ENCODE assay signal across 8 cellular contexts in the genomic region with DNA sequence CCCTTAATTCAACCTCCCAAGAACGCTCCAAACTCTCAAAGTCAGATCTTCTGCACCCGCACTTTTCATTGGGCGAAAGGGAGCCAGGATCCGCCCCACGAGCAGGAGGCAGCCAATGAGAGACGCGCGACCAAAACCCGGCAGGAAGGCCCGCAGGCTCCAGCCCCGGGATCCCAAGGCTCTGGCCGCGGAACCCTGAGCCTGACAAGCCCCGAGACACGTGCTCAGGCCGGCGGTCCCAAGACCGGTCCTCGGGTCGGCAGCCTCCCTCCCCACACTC. TPM values are rescaled to one million over a fixed set of nuclear protein-coding genes. Genes with fewer than 3 reads are reported as not detected.
DNase-seq lines count a peak whose midpoint lies in the region; ATAC-seq, FAIRE-seq and TF ChIP-seq lines count a peak whose summit lies in the region.

No MANE protein-coding gene starts in this region.

- H3K4me3 Mint-ChIP-seq in activated T-helper 1 cell treated with anti-CD3 and anti-CD28 coated beads, Interleukin-12 subunit alpha, Interleukin-12 subunit beta, Interleukin-2, Interleukin-4 antibody, amounts not matched to agents 30 ng/mL and 10 ng/mL and 1 ng/mL, durations not matched to agents 14 hours and 24 hours and 36 hours: peak overlapping the region; percentile 92
- peak overlapping the region; percentile 90 to 99 (median 95) for H3K4me3 Mint-ChIP-seq in naive thymus-derived CD8-positive, alpha-beta T cell
- peak overlapping the region; percentile 92 to 97 for H3K4me3 Mint-ChIP-seq in stimulated activated naive B cell treated with anti-CD40 and anti-IgM and Interleukin-4, amounts not matched to agents 10 μg/mL and 1 μg/mL and 100 μg/mL, for 72 hours

- no peaks in the 10 kb centered on the region for H3K9me3 Mint-ChIP-seq in activated T-helper 1 cell treated with anti-CD3 and anti-CD28 coated beads, Interleukin-12 subunit alpha, Interleukin-12 subunit beta, Interleukin-2, Interleukin-4 antibody, amounts not matched to agents 30 ng/mL and 10 ng/mL and 1 ng/mL, durations not matched to agents 14 hours and 24 hours and 36 hours
- no peaks in the 10 kb centered on the region for H3K9me3 Mint-ChIP-seq in naive thymus-derived CD8-positive, alpha-beta T cell
- H3K9me3 Mint-ChIP-seq in stimulated activated naive B cell treated with anti-CD40 and anti-IgM and Interleukin-4, amounts not matched to agents 10 μg/mL and 1 μg/mL and 100 μg/mL, for 72 hours: no peaks in the 10 kb centered on the region

- no peaks in the 10 kb centered on the region for H3K9me3 ChIP-seq in fibroblast of lung (ENCODE audit: control insufficient read depth, insufficient read depth, low read depth, low read length)

- no peaks in the 10 kb centered on the region for H4K20me1 ChIP-seq in fibroblast of lung (ENCODE audit: control insufficient read depth, extremely low read depth, insufficient read depth, low read length)

- H3K27me3 Mint-ChIP-seq in activated T-helper 1 cell treated with anti-CD3 and anti-CD28 coated beads, Interleukin-12 subunit alpha, Interleukin-12 subunit beta, Interleukin-2, Interleukin-4 antibody, amounts not matched to agents 30 ng/mL and 10 ng/mL and 1 ng/mL, durations not matched to agents 14 hours and 24 hours and 36 hours (ENCODE audit: insufficient read depth): no peaks in the 10 kb centered on the region
- H3K27me3 Mint-ChIP-seq in naive thymus-derived CD8-positive, alpha-beta T cell: no peaks in the 10 kb centered on the region
- H3K27me3 Mint-ChIP-seq in stimulated activated naive B cell treated with anti-CD40 and anti-IgM and Interleukin-4, amounts not matched to agents 10 μg/mL and 1 μg/mL and 100 μg/mL, for 72 hours: no peaks in the 10 kb centered on the region

- intact Hi-C loops in activated T-helper 1 cell treated with anti-CD3 and anti-CD28 coated beads, Interleukin-12 subunit alpha, Interleukin-12 subunit beta, Interleukin-2, Interleukin-4 antibody, amounts not matched to agents 30 ng/mL and 10 ng/mL and 1 ng/mL, durations not matched to agents 14 hours and 24 hours and 36 hours (cut with micrococcal nuclease): loop anchor here (1.0 to 10.0 kb wide), 8 partner anchors 11 to 780 kb away; partner anchors contain the start of genes OAS2, PLBD2, RBM19 and SLC8B1

- H3K27ac ChIP-seq in fibroblast of lung (ENCODE audit: insufficient read depth, low read length): peak overlapping the region; percentile 98

- no peaks in the 10 kb centered on the region for H3K27me3 ChIP-seq in fibroblast of lung (ENCODE audit: control insufficient read depth, insufficient read depth, low read length)

- peak overlapping the region; percentile 87 for H2AFZ ChIP-seq in fibroblast of lung (ENCODE audit: low read length)

- peaks cover 28% of the 10 kb centered on the region for H3K36me3 Mint-ChIP-seq in activated T-helper 1 cell treated with anti-CD3 and anti-CD28 coated beads, Interleukin-12 subunit alpha, Interleukin-12 subunit beta, Interleukin-2, Interleukin-4 antibody, amounts not matched to agents 30 ng/mL and 10 ng/mL and 1 ng/mL, durations not matched to agents 14 hours and 24 hours and 36 hours (ENCODE audit: low read depth)
- H3K36me3 Mint-ChIP-seq in naive thymus-derived CD8-positive, alpha-beta T cell: peaks cover 0 to 35% (median 5%) of the 10 kb centered on the region in 3 donors
- peaks cover 28 to 38% of the 10 kb centered on the region in 2 donors for H3K36me3 Mint-ChIP-seq in stimulated activated naive B cell treated with anti-CD40 and anti-IgM and Interleukin-4, amounts not matched to agents 10 μg/mL and 1 μg/mL and 100 μg/mL, for 72 hours

- TF ChIP-seq CTCF in fibroblast of lung (conservative IDR thresholded peaks at IDR 0.05 in 1 of 2, IDR thresholded peaks at IDR 0.05 in 1 of 2; ENCODE audit: low read depth in 1 of 2, low read length in 2 of 2): no peak

- POLR2A ChIA-PET in naive thymus-derived CD8-positive, alpha-beta T cell (lab: Charles Lee): interaction anchor here (0.6 to 3.0 kb wide), 10 partner anchors 18 to 773 kb away, joined by 3 to 19 read pairs (median 4); partner anchors contain the start of genes OAS2 and TPCN1

- peak; percentile 80 for DNase-seq in DMS153 treated with DMSO at 0.1 percent for 48 hours (lab: John Stamatoyannopoulos, UW; ENCODE audit: unreplicated experiment)
- DNase-seq in Jurkat, Clone E6-1 (ENCODE audit: low read depth, low spot score): peak; percentile 83
- DNase-seq in RCC 7860 (ENCODE audit: low spot score): peak; percentile 76
- DNase-seq in activated T-helper 1 cell treated with anti-CD3 and anti-CD28 coated beads, Interleukin-12 subunit alpha, Interleukin-12 subunit beta, Interleukin-2, Interleukin-4 antibody, amounts not matched to agents 30 ng/mL and 10 ng/mL and 1 ng/mL, durations not matched to agents 14 hours and 24 hours and 36 hours (ENCODE audit: low spot score): peak; percentile 85
- peak; percentile 88 to 89 for DNase-seq in fibroblast of lung (ENCODE audit: low read depth in 2 of 2)
- peak; percentile 76 to 97 (median 87) for DNase-seq in naive thymus-derived CD8-positive, alpha-beta T cell
- DNase-seq in stimulated activated naive B cell treated with anti-CD40 and anti-IgM and Interleukin-4, amounts not matched to agents 10 μg/mL and 1 μg/mL and 100 μg/mL, for 72 hours: peak; percentile 86

- H3K4me3 ChIP-seq in Jurkat, Clone E6-1 (ENCODE audit: low read length): peak overlapping the region; percentile 88
- H3K4me3 ChIP-seq in fibroblast of lung (replicated peaks in 1 of 4; ENCODE audit: control extremely low read depth in 1 of 4, insufficient read depth in 1 of 4, low read depth in 3 of 4, low read length in 4 of 4): peak overlapping the region; percentile 90 to 100 (median 94)

- H3K27ac Mint-ChIP-seq in activated T-helper 1 cell treated with anti-CD3 and anti-CD28 coated beads, Interleukin-12 subunit alpha, Interleukin-12 subunit beta, Interleukin-2, Interleukin-4 antibody, amounts not matched to agents 30 ng/mL and 10 ng/mL and 1 ng/mL, durations not matched to agents 14 hours and 24 hours and 36 hours: peak overlapping the region; percentile 92
- peak overlapping the region; percentile 84 to 98 (median 96) for H3K27ac Mint-ChIP-seq in naive thymus-derived CD8-positive, alpha-beta T cell
- peak overlapping the region; percentile 99 for H3K27ac Mint-ChIP-seq in stimulated activated naive B cell treated with anti-CD40 and anti-IgM and Interleukin-4, amounts not matched to agents 10 μg/mL and 1 μg/mL and 100 μg/mL, for 72 hours

- peak overlapping the region; percentile 90 for H3K4me2 ChIP-seq in fibroblast of lung (ENCODE audit: extremely low read depth, insufficient read depth, low read length)

- FAIRE-seq in RCC 7860 (lab: Jason Lieb, UNC): no peak

- H3K4me1 Mint-ChIP-seq in activated T-helper 1 cell treated with anti-CD3 and anti-CD28 coated beads, Interleukin-12 subunit alpha, Interleukin-12 subunit beta, Interleukin-2, Interleukin-4 antibody, amounts not matched to agents 30 ng/mL and 10 ng/mL and 1 ng/mL, durations not matched to agents 14 hours and 24 hours and 36 hours (ENCODE audit: low read depth): peaks cover 31% of the 10 kb centered on the region
- peaks cover 19 to 52% (median 39%) of the 10 kb centered on the region in 4 donors for H3K4me1 Mint-ChIP-seq in naive thymus-derived CD8-positive, alpha-beta T cell
- peaks cover 25 to 30% of the 10 kb centered on the region in 2 donors for H3K4me1 Mint-ChIP-seq in stimulated activated naive B cell treated with anti-CD40 and anti-IgM and Interleukin-4, amounts not matched to agents 10 μg/mL and 1 μg/mL and 100 μg/mL, for 72 hours

- peak overlapping the region; percentile 100 for H3K9ac ChIP-seq in fibroblast of lung (ENCODE audit: insufficient read depth, low read length)

- peaks cover 8% of the 10 kb centered on the region for H3K4me1 ChIP-seq in fibroblast of lung (ENCODE audit: control insufficient read depth, extremely low read depth, insufficient read depth, low read length)

- peaks cover 2% of the 10 kb centered on the region for H3K36me3 ChIP-seq in fibroblast of lung (ENCODE audit: control insufficient read depth, insufficient read depth, low read length)

- ATAC-seq in GM21576 (IDR thresholded peaks at IDR 0.05; ENCODE audit: unreplicated experiment): peak; percentile 74
- ATAC-seq in naive thymus-derived CD8-positive, alpha-beta T cell: peak; percentile 85 to 87
- peak; percentile 86 to 88 for ATAC-seq in stimulated activated naive B cell treated with anti-CD40 and anti-IgM and Interleukin-4, amounts not matched to agents 10 μg/mL and 1 μg/mL and 100 μg/mL, for 72 hours (replicated peaks)

- H3K79me2 ChIP-seq in fibroblast of lung (ENCODE audit: control insufficient read depth, insufficient read depth, low read length): peaks cover 34% of the 10 kb centered on the region

RNA-seq across cellular contexts. Expression of gene DDX54, which starts 0.4 kb away (rescaled TPM):
- 149 TPM for polyA plus RNA-seq in Jurkat, Clone E6-1 (2012; ENCODE audit: insufficient read depth, insufficient read length)
- 121 and 133 TPM in 2 replicates for total RNA-seq in activated T-helper 1 cell treated with anti-CD3 and anti-CD28 coated beads, Interleukin-12 subunit alpha, Interleukin-12 subunit beta, Interleukin-2, Interleukin-4 antibody, amounts not matched to agents 30 ng/mL and 10 ng/mL and 1 ng/mL, durations not matched to agents 14 hours and 24 hours and 36 hours
- 23.6 and 25.9 TPM in 2 replicates for total RNA-seq in fibroblast of lung
- 20.5 and 33.7 TPM in 2 replicates for polyA plus RNA-seq in fibroblast of lung
- polyA plus RNA-seq in fibroblast of lung (2012): 23.1 and 39.7 TPM in 2 replicates
- polyA minus RNA-seq in fibroblast of lung (ENCODE audit: low replicate concordance): 31.5 and 48.5 TPM in 2 replicates
- 10 to 100 TPM; 76.1 to 81.8 TPM for total RNA-seq in naive thymus-derived CD8-positive, alpha-beta T cell
- polyA plus RNA-seq in naive thymus-derived CD8-positive, alpha-beta T cell: 10 to 100 TPM; 17.9 to 38.2 (median 24.3) TPM

RNA-seq across cellular contexts. Expression of gene RITA1, which starts 0.7 kb away (rescaled TPM):
- polyA plus RNA-seq in Jurkat, Clone E6-1 (2012; ENCODE audit: insufficient read depth, insufficient read length): 28.2 TPM
- total RNA-seq in activated T-helper 1 cell treated with anti-CD3 and anti-CD28 coated beads, Interleukin-12 subunit alpha, Interleukin-12 subunit beta, Interleukin-2, Interleukin-4 antibody, amounts not matched to agents 30 ng/mL and 10 ng/mL and 1 ng/mL, durations not matched to agents 14 hours and 24 hours and 36 hours: 27.1 and 31.4 TPM in 2 replicates
- 11.6 and 11.8 TPM in 2 replicates for total RNA-seq in fibroblast of lung
- polyA plus RNA-seq in fibroblast of lung: 7.4 and 8.7 TPM in 2 replicates
- 11.8 and 13.6 TPM in 2 replicates for polyA plus RNA-seq in fibroblast of lung (2012)
- 4.9 and 6.9 TPM in 2 replicates for polyA minus RNA-seq in fibroblast of lung (ENCODE audit: low replicate concordance)
- total RNA-seq in naive thymus-derived CD8-positive, alpha-beta T cell: 10 to 100 TPM; 12.8 to 17.1 TPM
- polyA plus RNA-seq in naive thymus-derived CD8-positive, alpha-beta T cell: 10 to 100 TPM; 22.9 to 26.2 (median 24.6) TPM

RNA-seq across cellular contexts. Expression of gene CFAP73, which starts 35.3 kb away (rescaled TPM):
- 2.5 TPM for polyA plus RNA-seq in Jurkat, Clone E6-1 (2012; ENCODE audit: insufficient read depth, insufficient read length)
- total RNA-seq in activated T-helper 1 cell treated with anti-CD3 and anti-CD28 coated beads, Interleukin-12 subunit alpha, Interleukin-12 subunit beta, Interleukin-2, Interleukin-4 antibody, amounts not matched to agents 30 ng/mL and 10 ng/mL and 1 ng/mL, durations not matched to agents 14 hours and 24 hours and 36 hours: 0.16 and 0.17 TPM in 2 replicates
- total RNA-seq in fibroblast of lung: not detected in 2 replicates
- not detected in 2 replicates for polyA plus RNA-seq in fibroblast of lung
- polyA plus RNA-seq in fibroblast of lung (2012): not detected in 2 replicates
- polyA minus RNA-seq in fibroblast of lung (ENCODE audit: low replicate concordance): not detected in 2 replicates
- total RNA-seq in naive thymus-derived CD8-positive, alpha-beta T cell: under 1 TPM in 1 of 2 experiments, not detected in 1; 0.39 TPM
- polyA plus RNA-seq in naive thymus-derived CD8-positive, alpha-beta T cell: not detected

RNA-seq across cellular contexts. Expression of gene TPCN1, which starts 36.4 kb away (rescaled TPM):
- polyA plus RNA-seq in Jurkat, Clone E6-1 (2012; ENCODE audit: insufficient read depth, insufficient read length): 8.8 TPM
- 31.4 and 35.4 TPM in 2 replicates for total RNA-seq in activated T-helper 1 cell treated with anti-CD3 and anti-CD28 coated beads, Interleukin-12 subunit alpha, Interleukin-12 subunit beta, Interleukin-2, Interleukin-4 antibody, amounts not matched to agents 30 ng/mL and 10 ng/mL and 1 ng/mL, durations not matched to agents 14 hours and 24 hours and 36 hours
- 10.8 and 17.2 TPM in 2 replicates for total RNA-seq in fibroblast of lung
- polyA plus RNA-seq in fibroblast of lung: 12.1 and 17.8 TPM in 2 replicates
- polyA plus RNA-seq in fibroblast of lung (2012): 11.9 and 19.3 TPM in 2 replicates
- 37.5 and 45.4 TPM in 2 replicates for polyA minus RNA-seq in fibroblast of lung (ENCODE audit: low replicate concordance)
- 10 to 100 TPM; 81.2 to 83.0 TPM for total RNA-seq in naive thymus-derived CD8-positive, alpha-beta T cell
- 10 to 100 TPM in 2 of 3 donors, 1 to 10 TPM in 1; 6.7 to 16.5 (median 11.0) TPM for polyA plus RNA-seq in naive thymus-derived CD8-positive, alpha-beta T cell

RNA-seq across cellular contexts. Expression of gene RASAL1, which starts 49.3 kb away (rescaled TPM):
- 16.6 TPM for polyA plus RNA-seq in Jurkat, Clone E6-1 (2012; ENCODE audit: insufficient read depth, insufficient read length)
- total RNA-seq in activated T-helper 1 cell treated with anti-CD3 and anti-CD28 coated beads, Interleukin-12 subunit alpha, Interleukin-12 subunit beta, Interleukin-2, Interleukin-4 antibody, amounts not matched to agents 30 ng/mL and 10 ng/mL and 1 ng/mL, durations not matched to agents 14 hours and 24 hours and 36 hours: 0.10 and 0.34 TPM in 2 replicates
- not detected in 2 replicates for total RNA-seq in fibroblast of lung
- not detected in 2 replicates for polyA plus RNA-seq in fibroblast of lung
- polyA plus RNA-seq in fibroblast of lung (2012): not detected in 2 replicates
- polyA minus RNA-seq in fibroblast of lung (ENCODE audit: low replicate concordance): not detected in 2 replicates
- total RNA-seq in naive thymus-derived CD8-positive, alpha-beta T cell: under 1 TPM; 0.44 to 0.47 TPM
- polyA plus RNA-seq in naive thymus-derived CD8-positive, alpha-beta T cell: under 1 TPM; 0.13 to 0.76 (median 0.23) TPM

Comparison
In these comparisons a context has a peak if more than half of its experiments do, and no peak if none do; other contexts are left out.
1. Peak in every context shown above with its lines: DNase-seq, ATAC-seq, H3K4me3 ChIP-seq and H3K27ac ChIP-seq.